ENCODE assay signal across 26 cellular contexts in the genomic region with DNA sequence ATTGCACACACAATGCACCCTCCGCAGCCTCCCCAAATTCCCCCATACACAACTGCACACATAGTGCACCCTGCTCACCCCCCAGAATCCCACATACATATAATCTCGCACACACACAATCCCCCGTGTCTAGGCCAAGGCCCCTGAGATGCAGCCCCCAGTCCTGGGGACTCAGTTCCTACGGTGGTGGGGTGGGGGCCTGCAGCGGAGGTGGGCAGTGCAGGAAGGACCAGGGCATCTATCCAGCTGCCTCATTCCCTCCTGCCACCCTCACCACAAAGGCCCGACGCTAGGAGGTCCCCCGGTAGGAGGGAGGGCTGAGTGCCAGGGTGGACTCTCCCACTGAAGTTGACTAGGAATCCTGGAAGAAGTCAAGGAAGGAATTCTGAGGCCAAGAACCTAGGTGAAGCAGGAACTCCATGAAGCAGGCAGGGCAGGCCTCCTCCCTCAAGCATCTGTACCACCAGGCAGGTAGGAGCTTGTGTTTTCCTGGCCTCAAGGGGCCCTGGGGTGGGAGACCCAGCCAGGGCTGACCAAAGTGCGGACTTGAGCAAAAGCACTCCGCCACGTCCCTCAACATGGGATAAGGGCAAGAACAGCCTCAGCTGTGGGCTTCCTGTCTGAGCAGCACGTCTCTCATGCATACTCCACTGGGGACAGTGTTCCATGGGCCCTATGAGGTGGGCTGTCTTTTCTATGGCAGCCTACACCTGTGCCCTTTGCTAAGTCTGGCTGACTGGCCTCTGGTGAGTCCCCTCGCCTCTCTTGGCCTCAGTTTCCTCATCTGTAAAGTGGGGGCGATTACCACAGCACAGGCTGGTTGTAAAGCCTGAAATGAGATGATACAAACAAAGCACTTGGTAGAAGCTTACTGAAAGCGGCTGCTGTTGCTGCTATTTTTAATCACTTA.
DNase-seq lines count a peak whose midpoint lies in the region; TF ChIP-seq lines count a peak whose summit lies in the region.
"Had no signal": no experiment of that assay in that cellular context is flagged by ENCODE, and none has a peak within 500 bp of the region (broad histone marks: within the 10 kb centered on the region; RNA-seq: fewer than 3 reads in every experiment).

No MANE protein-coding gene starts in this region.

- intact Hi-C loops in posterior vena cava (cut with DNase I) = no loop called here

- no peaks in the 10 kb centered on the region for H3K36me3 Mint-ChIP-seq in glutamatergic neuron (ENCODE audit: unreplicated experiment)
- H3K36me3 Mint-ChIP-seq: CD4-positive, alpha-beta memory T cell had no signal

- TF ChIP-seq CTCF in GM10266 (IDR thresholded peaks at IDR 0.05; ENCODE audit: control insufficient read depth, insufficient read depth, low read depth, missing control alignments) (no peak), glutamatergic neuron (IDR thresholded peaks at IDR 0.05; ENCODE audit: partially characterized antibody, unreplicated experiment) (no peak)

- peaks cover 14% of the 10 kb centered on the region for H3K4me1 Mint-ChIP-seq in glutamatergic neuron (ENCODE audit: low read depth, unreplicated experiment)
- H3K4me1 Mint-ChIP-seq: activated CD4-positive, alpha-beta T cell treated with anti-CD3 and anti-CD28 coated beads for 36 hours; CD4-positive, alpha-beta memory T cell had no signal

- H3K27ac Mint-ChIP-seq in glutamatergic neuron (ENCODE audit: unreplicated experiment) = no peak overlapping the region
- H3K27ac Mint-ChIP-seq: activated CD4-positive, alpha-beta T cell treated with anti-CD3 and anti-CD28 coated beads for 36 hours; CD4-positive, alpha-beta memory T cell; effector memory CD8-positive, alpha-beta T cell; stimulated activated naive CD8-positive, alpha-beta T cell treated with anti-CD3 and anti-CD28 coated beads, Interleukin-15, Interleukin-2, amounts not matched to agents 100 ng/mL and 50 ng/mL, for 24 hours had no signal

- peaks cover 3% of the 10 kb centered on the region for H3K9me3 Mint-ChIP-seq in glutamatergic neuron (ENCODE audit: unreplicated experiment)
- H3K9me3 Mint-ChIP-seq: activated T-cell treated with anti-CD3 and anti-CD28 coated beads, Interleukin-2, amount 50 U/mL, for 4 hours; effector memory CD8-positive, alpha-beta T cell; H9; nephron; stimulated activated naive CD8-positive, alpha-beta T cell treated with anti-CD3 and anti-CD28 coated beads, Interleukin-15, Interleukin-2, amounts not matched to agents 100 ng/mL and 50 ng/mL, for 24 hours had no signal

- H3K4me3 Mint-ChIP-seq in glutamatergic neuron (ENCODE audit: unreplicated experiment) = no peak overlapping the region
- H3K4me3 Mint-ChIP-seq: activated CD4-positive, alpha-beta T cell treated with anti-CD3 and anti-CD28 coated beads for 36 hours; activated T-cell treated with anti-CD3 and anti-CD28 coated beads, Interleukin-2, amount 50 U/mL, for 4 hours; CD4-positive, alpha-beta memory T cell; effector memory CD8-positive, alpha-beta T cell; H9; nephron; stimulated activated naive CD8-positive, alpha-beta T cell treated with anti-CD3 and anti-CD28 coated beads, Interleukin-15, Interleukin-2, amounts not matched to agents 100 ng/mL and 50 ng/mL, for 24 hours had no signal

- DNase-seq in activated CD8-positive, alpha-beta memory T cell treated with anti-CD3 and anti-CD28 coated beads, Interleukin-2, amount 50 U/mL, for 48 hours = peak; percentile 39
- DNase-seq in activated CD8-positive, alpha-beta memory T cell treated with anti-CD3 and anti-CD28 coated beads for 24 hours = no peak
- DNase-seq in GM10266 (ENCODE audit: extremely low spot score) = peak; percentile 32
- DNase-seq in islet precursor cell = peak; percentile 46
- peak; percentile 57 for DNase-seq in posterior vena cava (ENCODE audit: low spot score)
- no peak for DNase-seq in medulla oblongata (ENCODE audit: extremely low spot score)
- DNase-seq in glutamatergic neuron = no peak
- DNase-seq in SHP77 (lab: John Stamatoyannopoulos, UW) = no peak
- DNase-seq: activated CD4-positive, alpha-beta T cell treated with anti-CD3 and anti-CD28 coated beads for 36 hours; activated naive CD4-positive, alpha-beta T cell treated with Interleukin-2 at 50 U/mL for 16 hours; activated T-cell treated with anti-CD3 and anti-CD28 coated beads, Interleukin-2, amount 50 U/mL, for 4 hours; CD4-positive, alpha-beta memory T cell; central memory CD4-positive, alpha-beta T cell; cortex of kidney; DMS 273 treated with DMSO at 0.1 percent for 48 hours; effector memory CD8-positive, alpha-beta T cell; H9; Kasumi-1; NCI-H1417 treated with DMSO at 0.1 percent for 48 hours; NCI-H2081; NCI-H2227 treated with DMSO at 0.1 percent for 48 hours; NCI-H526; Right ventricle myocardium superior; stimulated activated CD4-positive, alpha-beta T cell treated with anti-CD3 and anti-CD28 coated beads, Interleukin-2, amount 100 ng/mL, for 24 hours had no signal

- H3K27me3 Mint-ChIP-seq in glutamatergic neuron (ENCODE audit: unreplicated experiment) = peaks cover 17% of the 10 kb centered on the region
- H3K27me3 Mint-ChIP-seq: activated CD4-positive, alpha-beta T cell treated with anti-CD3 and anti-CD28 coated beads for 36 hours; stimulated activated naive CD8-positive, alpha-beta T cell treated with anti-CD3 and anti-CD28 coated beads, Interleukin-15, Interleukin-2, amounts not matched to agents 100 ng/mL and 50 ng/mL, for 24 hours had no signal

Comparison
In these comparisons a context has a peak if more than half of its experiments do, and no peak if none do; other contexts are left out.
1. DNase-seq: peak in activated CD8-positive, alpha-beta memory T cell treated with anti-CD3 and anti-CD28 coated beads, Interleukin-2, amount 50 U/mL, for 48 hours (single experiment), GM10266 (single experiment), islet precursor cell (single experiment) and posterior vena cava (single experiment); none in activated CD8-positive, alpha-beta memory T cell treated with anti-CD3 and anti-CD28 coated beads for 24 hours (single experiment), medulla oblongata (single experiment), glutamatergic neuron (single experiment) and SHP77 (0 of 2).